ENCODE assay signal across 19 cellular contexts in the genomic region with DNA sequence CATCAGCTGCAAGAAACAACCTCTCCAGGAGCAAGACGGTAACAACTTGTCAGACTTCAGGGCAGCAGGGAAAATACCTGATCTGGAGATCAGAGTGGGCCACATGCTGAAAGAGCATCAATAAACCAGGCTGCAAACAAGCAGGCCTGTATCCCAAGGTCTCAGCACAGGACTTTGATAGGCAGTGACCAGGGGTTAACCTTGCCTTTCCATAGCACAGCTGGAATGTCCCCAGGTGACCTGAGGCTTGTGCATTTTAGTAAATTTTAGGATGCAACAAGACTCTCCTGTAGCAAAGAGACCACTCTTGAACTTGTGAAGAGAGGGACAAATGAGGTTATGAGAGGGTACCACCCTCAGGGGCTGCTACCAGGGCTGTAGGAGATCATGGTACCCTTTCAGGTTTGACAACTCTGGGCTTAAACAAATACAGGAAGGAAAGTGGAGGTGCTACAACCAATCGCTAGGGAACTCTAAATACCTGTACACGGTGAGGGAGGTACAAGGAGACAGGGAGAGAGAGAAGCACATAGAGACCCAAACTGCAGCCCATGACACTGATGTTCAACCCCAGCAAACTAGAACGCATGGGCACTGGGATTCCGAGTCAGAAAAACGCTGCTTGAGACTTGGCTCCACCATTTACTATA.
DNase-seq lines count a peak whose midpoint lies in the region; ATAC-seq and TF ChIP-seq lines count a peak whose summit lies in the region.
"Had no signal": no experiment of that assay in that cellular context is flagged by ENCODE, and none has a peak within 500 bp of the region (broad histone marks: within the 10 kb centered on the region; RNA-seq: fewer than 3 reads in every experiment).

No MANE protein-coding gene starts in this region.

- no peak overlapping the region for H3K27ac ChIP-seq in esophagus muscularis mucosa (replicated peaks in 1 of 4)
- H3K27ac ChIP-seq: gastrocnemius medialis, parathyroid adenoma, thyroid gland had no signal

- ATAC-seq in T-cell (replicated peaks in 1 of 4) (no peak), omental fat pad (ENCODE audit: low FRiP score) (no peak), GM19397 (IDR thresholded peaks at IDR 0.05; ENCODE audit: unreplicated experiment) (no peak), HG03095 (IDR thresholded peaks at IDR 0.05; ENCODE audit: unreplicated experiment) (no peak)
- ATAC-seq: gastrocnemius medialis, left cardiac atrium had no signal

- CTCF ChIA-PET in T-cell (lab: Charles Lee) = no interaction called here

- intact Hi-C loops in esophagus muscularis mucosa (cut with DNase I) = no loop called here

- TF ChIP-seq POLR2A in esophagus muscularis mucosa (IDR thresholded peaks at IDR 0.05; ENCODE audit: low read depth) = no peak

- H3K4me1 ChIP-seq in esophagus muscularis mucosa = peaks cover 0 to 19% (median 15%) of the 10 kb centered on the region in 4 donors
- H3K4me1 ChIP-seq: gastrocnemius medialis, parathyroid adenoma had no signal

- no peak for TF ChIP-seq EP300 in esophagus muscularis mucosa (IDR thresholded peaks at IDR 0.05)

- WGBS in esophagus muscularis mucosa = 85% methylated on average over 6 of the region's 6 CpGs

- POLR2A ChIA-PET in T-cell (lab: Charles Lee) = interaction anchor here in 1 of 2 donors (0.5 kb wide), 1 partner anchor 91 kb away, joined by 4 read pairs; no protein-coding TSS in a partner anchor

- H3K36me3 Mint-ChIP-seq in activated naive CD8-positive, alpha-beta T cell = no peaks in the 10 kb centered on the region
- H3K36me3 Mint-ChIP-seq in activated naive CD8-positive, alpha-beta T cell treated with anti-CD3 and anti-CD28 coated beads for 36 hours = peaks cover 8% of the 10 kb centered on the region
- H3K36me3 Mint-ChIP-seq in T-cell (no peaks in the 10 kb centered on the region), progenitor cell of endocrine pancreas (ENCODE audit: insufficient read depth) (peaks cover 2% of the 10 kb centered on the region)

- H3K27me3 Mint-ChIP-seq in activated naive CD8-positive, alpha-beta T cell = no peaks in the 10 kb centered on the region
- peaks cover 34% of the 10 kb centered on the region for H3K27me3 Mint-ChIP-seq in activated naive CD8-positive, alpha-beta T cell treated with anti-CD3 and anti-CD28 coated beads for 36 hours
- H3K27me3 Mint-ChIP-seq in T-cell (peaks cover 14 to 19% of the 10 kb centered on the region in 2 donors), progenitor cell of endocrine pancreas (peaks cover 24% of the 10 kb centered on the region)

- TF ChIP-seq CTCF in esophagus muscularis mucosa (IDR thresholded peaks at IDR 0.05) = no peak
- TF ChIP-seq CTCF in progenitor cell of endocrine pancreas (IDR thresholded peaks at IDR 0.05; ENCODE audit: unreplicated experiment) = no peak
- TF ChIP-seq CTCF in omental fat pad (IDR thresholded peaks at IDR 0.05) = no peak

- peak overlapping the region; percentile 76 for H3K4me3 Mint-ChIP-seq in activated naive CD8-positive, alpha-beta T cell
- no peak overlapping the region for H3K4me3 Mint-ChIP-seq in activated naive CD8-positive, alpha-beta T cell treated with anti-CD3 and anti-CD28 coated beads for 36 hours
- H3K4me3 Mint-ChIP-seq in T-cell (peak overlapping the region; percentile 73 to 94 (median 76)), progenitor cell of endocrine pancreas (ENCODE audit: low read depth) (peak overlapping the region; percentile 69)

- H3K9me3 ChIP-seq in esophagus muscularis mucosa = peaks cover 0 to 6% (median 0%) of the 10 kb centered on the region in 4 donors
- H3K9me3 ChIP-seq: BE2C, gastrocnemius medialis, thyroid gland had no signal

- no peak for DNase-seq in activated naive CD8-positive, alpha-beta T cell treated with anti-CD3 and anti-CD28 coated beads for 36 hours
- no peak for DNase-seq in T-cell
- DNase-seq in esophagus muscularis mucosa (ENCODE audit: extremely low spot score) = peak; percentile 77
- no peak for DNase-seq in progenitor cell of endocrine pancreas (ENCODE audit: low spot score, unreplicated experiment)
- DNase-seq in omental fat pad (ENCODE audit: low spot score) = no peak
- DNase-seq: activated CD4-positive, alpha-beta T cell treated with anti-CD3 and anti-CD28 coated beads for 4 hours; BE2C; cortex of kidney; DMS53; gastrocnemius medialis; left cardiac atrium; midbrain; MM.1S; stimulated activated CD4-positive, alpha-beta T cell treated with anti-CD3 and anti-CD28 coated beads, Interleukin-4, amount 100 ng/mL, for 1 hour; thyroid gland had no signal

- no peak overlapping the region for H3K4me3 ChIP-seq in esophagus muscularis mucosa
- H3K4me3 ChIP-seq: thyroid gland had no signal

- H3K36me3 ChIP-seq in esophagus muscularis mucosa = no peaks in the 10 kb centered on the region
- H3K36me3 ChIP-seq: BE2C, gastrocnemius medialis, thyroid gland had no signal

- H3K9me3 Mint-ChIP-seq in activated naive CD8-positive, alpha-beta T cell (ENCODE audit: low read depth) = no peaks in the 10 kb centered on the region
- no peaks in the 10 kb centered on the region for H3K9me3 Mint-ChIP-seq in activated naive CD8-positive, alpha-beta T cell treated with anti-CD3 and anti-CD28 coated beads for 36 hours
- H3K9me3 Mint-ChIP-seq in T-cell = no peaks in the 10 kb centered on the region
- H3K9me3 Mint-ChIP-seq in progenitor cell of endocrine pancreas (ENCODE audit: low read depth) = peaks cover 3% of the 10 kb centered on the region

- peaks cover 13% of the 10 kb centered on the region for H3K4me1 Mint-ChIP-seq in activated naive CD8-positive, alpha-beta T cell (ENCODE audit: low read depth)
- peaks cover 28% of the 10 kb centered on the region for H3K4me1 Mint-ChIP-seq in activated naive CD8-positive, alpha-beta T cell treated with anti-CD3 and anti-CD28 coated beads for 36 hours
- peaks cover 10 to 20% (median 14%) of the 10 kb centered on the region in 3 donors for H3K4me1 Mint-ChIP-seq in T-cell
- peaks cover 28% of the 10 kb centered on the region for H3K4me1 Mint-ChIP-seq in progenitor cell of endocrine pancreas (ENCODE audit: low read depth)

- no peak overlapping the region for H3K27ac Mint-ChIP-seq in activated naive CD8-positive, alpha-beta T cell
- H3K27ac Mint-ChIP-seq in activated naive CD8-positive, alpha-beta T cell treated with anti-CD3 and anti-CD28 coated beads for 36 hours = no peak overlapping the region
- H3K27ac Mint-ChIP-seq in T-cell (no peak overlapping the region), progenitor cell of endocrine pancreas (no peak overlapping the region)

- H3K27me3 ChIP-seq in esophagus muscularis mucosa = no peaks in the 10 kb centered on the region
- H3K27me3 ChIP-seq: BE2C, gastrocnemius medialis, thyroid gland had no signal
